ENCODE assay signal across 24 cellular contexts in genomic region chr7:149198161-149198816, GRCh38. TPM values are rescaled to one million over a fixed set of nuclear protein-coding genes. Genes with fewer than 3 reads are reported as not detected.
A peak's percentile ranks its signal among the peaks of the same experiment; 100 is the strongest.
DNase-seq lines count a peak whose midpoint lies in the region; ATAC-seq, FAIRE-seq and TF ChIP-seq lines count a peak whose summit lies in the region.
"Had no signal": no experiment of that assay in that cellular context is flagged by ENCODE, and none has a peak within 500 bp of the region (broad histone marks: within the 10 kb centered on the region; RNA-seq: fewer than 3 reads in every experiment).

No MANE protein-coding gene starts in this region.

- no peak overlapping the region for H2BK15ac ChIP-seq in mesendoderm (replicated peaks; ENCODE audit: low read depth)

- H3K4me2 ChIP-seq in DND-41 (ENCODE audit: insufficient read depth, low read length), result peak overlapping the region; percentile 81; the same call in 1 of the 2 replicates
- H3K4me2 ChIP-seq in mesendoderm (ENCODE audit: low read length), result no peak overlapping the region

- POLR2A ChIA-PET in CD4-positive, alpha-beta T cell (lab: Charles Lee), result no interaction called here

- H3K27ac Mint-ChIP-seq in CD4-positive, alpha-beta T cell, result no peak overlapping the region
- H3K27ac Mint-ChIP-seq in activated T-helper 17 cell treated with anti-CD3 and anti-CD28 coated beads, Interleukin-2, amount 50 U/mL, for 72 hours, result peak overlapping the region; percentile 96
- H3K27ac Mint-ChIP-seq: activated naive CD8-positive, alpha-beta T cell treated with anti-CD3 and anti-CD28 coated beads for 36 hours; stimulated activated naive B cell treated with anti-CD40 and anti-IgM and Interleukin-4, amounts not matched to agents 10 μg/mL and 1 μg/mL and 100 μg/mL, for 72 hours had no signal

- no peak overlapping the region for H3K4ac ChIP-seq in mesendoderm (ENCODE audit: low read depth, low read length)

- TF ChIP-seq CTCF in CD4-positive, alpha-beta T cell (IDR thresholded peaks at IDR 0.05), result no peak
- TF ChIP-seq CTCF in DND-41 (IDR thresholded peaks at IDR 0.05; ENCODE audit: borderline replicate concordance, extremely low read depth, low read length, poor library complexity, severe bottlenecking), result no peak

- CTCF ChIA-PET in CD4-positive, alpha-beta T cell (lab: Charles Lee), result no interaction called here

- ATAC-seq in CD4-positive, alpha-beta T cell (ENCODE audit: poor library complexity), result no peak
- no peak for ATAC-seq in DND-41 (ENCODE audit: insufficient read depth, low read depth)
- ATAC-seq in activated T-helper 17 cell treated with anti-CD3 and anti-CD28 coated beads, Interleukin-2, amount 50 U/mL, for 72 hours (replicated peaks), result no peak
- ATAC-seq in Right ventricle myocardium superior (ENCODE audit: poor library complexity), result no peak
- ATAC-seq: left lobe of liver; stimulated activated naive B cell treated with anti-CD40 and anti-IgM and Interleukin-4, amounts not matched to agents 10 μg/mL and 1 μg/mL and 100 μg/mL, for 72 hours had no signal

- no CpG with 5 or more reads among the region's 22 CpGs for WGBS in mesendoderm (ENCODE audit: extremely low coverage, insufficient coverage, low lambda C conversion rate)

- H3K9ac ChIP-seq in DND-41 (ENCODE audit: low read depth, low read length) (no peak overlapping the region), mesendoderm (ENCODE audit: low read length) (no peak overlapping the region)

- H3K4me1 Mint-ChIP-seq in CD4-positive, alpha-beta T cell (ENCODE audit: low read depth), result peaks cover 35% of the 10 kb centered on the region
- H3K4me1 Mint-ChIP-seq in activated T-helper 17 cell treated with anti-CD3 and anti-CD28 coated beads, Interleukin-2, amount 50 U/mL, for 72 hours, result peaks cover 36% of the 10 kb centered on the region

- H3K4me3 ChIP-seq in DND-41 (ENCODE audit: low read depth in 1 of 2, low read length in 2 of 2) (no peak overlapping the region), mesendoderm (ENCODE audit: low read length) (no peak overlapping the region)
- H3K4me3 ChIP-seq: smooth muscle cell, testis had no signal

- no peak overlapping the region for H2BK120ac ChIP-seq in mesendoderm (ENCODE audit: low read depth, low read length)

- intact Hi-C loops in CD4-positive, alpha-beta T cell (cut with DNase I, micrococcal nuclease), result loop anchor here in 1 of 2 experiments (5.0 kb wide), 2 partner anchors 39 to 299 kb away; partner anchors contain the start of genes ZNF212 and ZNF746
- intact Hi-C loops in Right ventricle myocardium superior (cut with DNase I), result no loop called here

- no peak for FAIRE-seq in frontal cortex (lab: Jason Lieb, UNC)
- FAIRE-seq: colon had no signal

- peaks cover 24% of the 10 kb centered on the region for H3K79me1 ChIP-seq in mesendoderm (ENCODE audit: low read length)

- H4K20me1 ChIP-seq in DND-41 (ENCODE audit: insufficient read depth, low read length), result peaks cover 29% of the 10 kb centered on the region

- H2AFZ ChIP-seq in DND-41 (ENCODE audit: low read depth, low read length), result no peak overlapping the region

- peaks cover 60% of the 10 kb centered on the region for H3K36me3 Mint-ChIP-seq in CD4-positive, alpha-beta T cell (ENCODE audit: low read depth)
- peaks cover 74% of the 10 kb centered on the region for H3K36me3 Mint-ChIP-seq in activated T-helper 17 cell treated with anti-CD3 and anti-CD28 coated beads, Interleukin-2, amount 50 U/mL, for 72 hours (ENCODE audit: low read depth)

- H3K36me3 ChIP-seq in DND-41 (ENCODE audit: insufficient read depth, low read length), result peaks cover 53% of the 10 kb centered on the region
- peaks cover 18% of the 10 kb centered on the region for H3K36me3 ChIP-seq in mesendoderm (ENCODE audit: control insufficient read depth, insufficient read depth, low read length)

- no peaks in the 10 kb centered on the region for H3K27me3 ChIP-seq in CD4-positive, alpha-beta T cell (ENCODE audit: control insufficient read depth, insufficient read depth, low read length)
- H3K27me3 ChIP-seq in DND-41 (ENCODE audit: insufficient read depth, low read length, poor library complexity) (no peaks in the 10 kb centered on the region), mesendoderm (ENCODE audit: insufficient read depth, low read length, poor library complexity) (no peaks in the 10 kb centered on the region)
- H3K27me3 ChIP-seq: brain microvascular endothelial cell, foreskin keratinocyte, testis had no signal

- no peak overlapping the region for H3K56ac ChIP-seq in mesendoderm (ENCODE audit: low read length)

- no peak overlapping the region for H4K8ac ChIP-seq in mesendoderm (ENCODE audit: low read depth, low read length)

- H3K27ac ChIP-seq in CD4-positive, alpha-beta T cell (ENCODE audit: low read depth, low read length), result no peak overlapping the region
- H3K27ac ChIP-seq in DND-41 (ENCODE audit: low read length) (no peak overlapping the region), mesendoderm (ENCODE audit: low read depth, low read length) (peak overlapping the region; percentile 32)
- H3K27ac ChIP-seq: foreskin keratinocyte, testis had no signal

- H3K23ac ChIP-seq in mesendoderm (ENCODE audit: low read length), result no peak overlapping the region

- no peaks in the 10 kb centered on the region for H3K9me3 Mint-ChIP-seq in CD4-positive, alpha-beta T cell
- H3K9me3 Mint-ChIP-seq in activated T-helper 17 cell treated with anti-CD3 and anti-CD28 coated beads, Interleukin-2, amount 50 U/mL, for 72 hours, result no peaks in the 10 kb centered on the region
- H3K9me3 Mint-ChIP-seq: activated naive CD8-positive, alpha-beta T cell treated with anti-CD3 and anti-CD28 coated beads for 36 hours; IgD-negative memory B cell; naive B cell; stimulated activated naive B cell treated with anti-CD40 and anti-IgM and Interleukin-4, amounts not matched to agents 10 μg/mL and 1 μg/mL and 100 μg/mL, for 72 hours had no signal

- no peaks in the 10 kb centered on the region for H3K9me3 ChIP-seq in CD4-positive, alpha-beta T cell (ENCODE audit: control insufficient read depth, low read length)
- H3K9me3 ChIP-seq in DND-41 (ENCODE audit: insufficient read depth, low read length, severe bottlenecking), result no peaks in the 10 kb centered on the region
- H3K9me3 ChIP-seq: testis had no signal

- no peak overlapping the region for H2AK5ac ChIP-seq in mesendoderm (ENCODE audit: low read length)

- H3K27me3 Mint-ChIP-seq in CD4-positive, alpha-beta T cell, result no peaks in the 10 kb centered on the region
- no peaks in the 10 kb centered on the region for H3K27me3 Mint-ChIP-seq in activated T-helper 17 cell treated with anti-CD3 and anti-CD28 coated beads, Interleukin-2, amount 50 U/mL, for 72 hours
- H3K27me3 Mint-ChIP-seq: activated naive CD8-positive, alpha-beta T cell treated with anti-CD3 and anti-CD28 coated beads for 36 hours; IgD-negative memory B cell; naive B cell; stimulated activated naive B cell treated with anti-CD40 and anti-IgM and Interleukin-4, amounts not matched to agents 10 μg/mL and 1 μg/mL and 100 μg/mL, for 72 hours had no signal

- DNase-seq in CD4-positive, alpha-beta T cell, result no peak
- DNase-seq in DND-41, result no peak
- no peak for DNase-seq in mesendoderm
- no peak for DNase-seq in Right ventricle myocardium superior
- no peak for DNase-seq in stimulated activated CD4-positive, alpha-beta T cell treated with anti-CD3 and anti-CD28 coated beads, Interleukin-1b, Interleukin-23, amount 100 ng/mL, for 48 hours
- no peak for DNase-seq in frontal cortex (ENCODE audit: low spot score in 2 of 2)
- DNase-seq: activated CD4-positive, CD25-positive, alpha-beta regulatory T cell; activated naive CD8-positive, alpha-beta T cell treated with anti-CD3 and anti-CD28 coated beads for 36 hours; brain microvascular endothelial cell; DMS 273 treated with DMSO at 0.1 percent for 48 hours; effector CD8-positive, alpha-beta T cell; MM.1S; naive B cell; NCI-H1417 treated with DMSO at 0.1 percent for 48 hours; SHP77 treated with DMSO at 0.1 percent for 48 hours; stimulated activated CD4-positive, alpha-beta T cell treated with anti-CD3 and anti-CD28 coated beads, Interleukin-2, amount 100 ng/mL, for 48 hours; stimulated activated naive B cell treated with anti-CD40 and anti-IgM and Interleukin-4, amounts not matched to agents 10 μg/mL and 1 μg/mL and 100 μg/mL, for 72 hours; testis had no signal

- H3K4me1 ChIP-seq in DND-41 (ENCODE audit: insufficient read depth, low read length) (peaks cover 33% of the 10 kb centered on the region), mesendoderm (ENCODE audit: control insufficient read depth, low read depth, low read length) (no peaks in the 10 kb centered on the region)

- H4K5ac ChIP-seq in mesendoderm (ENCODE audit: low read length), result no peak overlapping the region

- no peak overlapping the region for H2BK5ac ChIP-seq in mesendoderm (ENCODE audit: low read length)

- peaks cover 69% of the 10 kb centered on the region for H3K79me2 ChIP-seq in DND-41 (ENCODE audit: insufficient read depth, low read length)
- H3K79me2 ChIP-seq in mesendoderm (ENCODE audit: control insufficient read depth, insufficient read depth, low read length), result peaks cover 27% of the 10 kb centered on the region

- no peak overlapping the region for H3K18ac ChIP-seq in mesendoderm (ENCODE audit: low read length)

- peak overlapping the region; percentile 65 for H3K4me3 Mint-ChIP-seq in CD4-positive, alpha-beta T cell
- peak overlapping the region; percentile 90 for H3K4me3 Mint-ChIP-seq in activated T-helper 17 cell treated with anti-CD3 and anti-CD28 coated beads, Interleukin-2, amount 50 U/mL, for 72 hours
- H3K4me3 Mint-ChIP-seq: stimulated activated naive B cell treated with anti-CD40 and anti-IgM and Interleukin-4, amounts not matched to agents 10 μg/mL and 1 μg/mL and 100 μg/mL, for 72 hours had no signal

RNA-seq across cellular contexts. Expression of gene ZNF282, which starts 2.9 kb away (rescaled TPM):
- 10 to 100 TPM; 13.3 to 15.6 TPM for total RNA-seq in CD4-positive, alpha-beta T cell
- 100 to 1,000 TPM; 103 to 105 TPM for total RNA-seq in activated T-helper 17 cell treated with anti-CD3 and anti-CD28 coated beads, Interleukin-2, amount 50 U/mL, for 72 hours
- 17.2 TPM for polyA plus RNA-seq in mesendoderm (2013, experiment 1 of 2)
- 17.8 TPM for polyA plus RNA-seq in mesendoderm (2013, experiment 2 of 2)
- total RNA-seq in Right ventricle myocardium superior, result 11.1 TPM
- 20.8 TPM for total RNA-seq in frontal cortex

RNA-seq across cellular contexts. Expression of gene ZNF212, which starts 41.2 kb away (rescaled TPM):
- 10 to 100 TPM; 12.1 to 13.2 TPM for total RNA-seq in CD4-positive, alpha-beta T cell
- 10 to 100 TPM in 1 of 2 donors, 1 to 10 TPM in 1; 9.3 to 19.5 TPM for total RNA-seq in activated T-helper 17 cell treated with anti-CD3 and anti-CD28 coated beads, Interleukin-2, amount 50 U/mL, for 72 hours
- 7.1 TPM for polyA plus RNA-seq in mesendoderm (2013, experiment 1 of 2)
- polyA plus RNA-seq in mesendoderm (2013, experiment 2 of 2), result 7.4 TPM
- 5.5 TPM for total RNA-seq in Right ventricle myocardium superior
- total RNA-seq in frontal cortex, result 6.1 TPM

RNA-seq across cellular contexts. Expression of gene ZNF398, which starts 51.0 kb away (rescaled TPM):
- total RNA-seq in CD4-positive, alpha-beta T cell, result 10 to 100 TPM; 14.0 to 15.0 TPM
- total RNA-seq in activated T-helper 17 cell treated with anti-CD3 and anti-CD28 coated beads, Interleukin-2, amount 50 U/mL, for 72 hours, result 10 to 100 TPM; 11.3 to 13.8 TPM
- 9.1 TPM for polyA plus RNA-seq in mesendoderm (2013, experiment 1 of 2)
- polyA plus RNA-seq in mesendoderm (2013, experiment 2 of 2), result 9.8 TPM
- total RNA-seq in Right ventricle myocardium superior, result 6.3 TPM
- 19.6 TPM for total RNA-seq in frontal cortex
